In genomic region chr10:99779335-99779734, GRCh38 we compare ENCODE assay signal across 9 cellular contexts. TPM values are rescaled to one million over a fixed set of nuclear protein-coding genes. Genes with fewer than 3 reads are reported as not detected.
DNase-seq lines count a peak whose midpoint lies in the region; ATAC-seq and TF ChIP-seq lines count a peak whose summit lies in the region.
"Had no signal": no experiment of that assay in that cellular context is flagged by ENCODE, and none has a peak within 500 bp of the region (broad histone marks: within the 10 kb centered on the region; RNA-seq: fewer than 3 reads in every experiment).

No MANE protein-coding gene starts in this region.

- peak overlapping the region in 1 of 2 experiments; percentile 78 for H2BK12ac ChIP-seq in mesenchymal stem cell (ENCODE audit: low read length in 2 of 2)

- no peak overlapping the region for H3K23ac ChIP-seq in mesenchymal stem cell (ENCODE audit: low read length in 2 of 2)

- peak overlapping the region; percentile 37 to 87 for H3K18ac ChIP-seq in mesenchymal stem cell (ENCODE audit: low read depth in 1 of 2, low read length in 2 of 2)

- H3K36me3 ChIP-seq in ACC112 (ENCODE audit: insufficient read depth, low read length) (no peaks in the 10 kb centered on the region), mesenchymal stem cell (ENCODE audit: control insufficient read depth in 1 of 2, insufficient read depth in 2 of 2, low read depth in 1 of 2, low read length in 2 of 2) (no peaks in the 10 kb centered on the region)

- H4K8ac ChIP-seq in mesenchymal stem cell (ENCODE audit: low read length) = peak overlapping the region; percentile 8

- H3K4me1 ChIP-seq in ACC112 (ENCODE audit: control insufficient read depth, insufficient read depth, low read length, unreplicated experiment) = peaks cover 76% of the 10 kb centered on the region
- H3K4me1 ChIP-seq in mesenchymal stem cell (ENCODE audit: control insufficient read depth, insufficient read depth, low read depth, low read length) = peaks cover 14% of the 10 kb centered on the region

- H2BK120ac ChIP-seq in mesenchymal stem cell (ENCODE audit: low read depth, low read length) = peak overlapping the region; percentile 43

- H3K27me3 ChIP-seq in ACC112 (ENCODE audit: insufficient read depth, low read length) (no peaks in the 10 kb centered on the region), mesenchymal stem cell (ENCODE audit: control insufficient read depth in 1 of 2, insufficient read depth in 1 of 2, low read length in 2 of 2) (no peaks in the 10 kb centered on the region)

- 0% methylated on average over 2 of the region's 4 CpGs for WGBS in mesenchymal stem cell

- peak overlapping the region; percentile 19 to 95 for H3K4ac ChIP-seq in mesenchymal stem cell (ENCODE audit: low read depth in 1 of 2, low read length in 2 of 2)

- TF ChIP-seq CTCF in astrocyte of the spinal cord (IDR thresholded peaks at IDR 0.05; ENCODE audit: low read depth, low read length) = no peak

- H3K27ac ChIP-seq in ACC112 (ENCODE audit: low read depth, low read length) (peak overlapping the region; percentile 98), mesenchymal stem cell (ENCODE audit: low read length, poor library complexity, severe bottlenecking) (peak overlapping the region; percentile 91)

- H3K9me3 ChIP-seq in mesenchymal stem cell (ENCODE audit: control insufficient read depth, low read length) = no peaks in the 10 kb centered on the region

- H2AFZ ChIP-seq in ACC112 (ENCODE audit: low read length, unreplicated experiment) = peak overlapping the region; percentile 43
- H2AFZ ChIP-seq in mesenchymal stem cell (ENCODE audit: low read depth, low read length) = peak overlapping the region; percentile 14

- H3K4me3 ChIP-seq in ACC112 (ENCODE audit: low read depth, low read length) (peak overlapping the region; percentile 56), astrocyte of the spinal cord (ENCODE audit: low read depth, low read length) (peak overlapping the region; percentile 20), mesenchymal stem cell (ENCODE audit: insufficient read depth in 1 of 2, low read depth in 1 of 2, low read length in 2 of 2) (peak overlapping the region in 1 of 2 experiments; percentile 48)
- no peak overlapping the region for H3K4me3 ChIP-seq in Jurkat, Clone E6-1 (ENCODE audit: low read length)

- H3K79me2 ChIP-seq in ACC112 (ENCODE audit: control insufficient read depth, insufficient read depth, low read length, unreplicated experiment) = no peaks in the 10 kb centered on the region

- H4K91ac ChIP-seq in mesenchymal stem cell (ENCODE audit: low read length) = peak overlapping the region; percentile 5

- no peak overlapping the region for H2AK5ac ChIP-seq in mesenchymal stem cell (ENCODE audit: low read length, severe bottlenecking)

- in situ Hi-C loops in astrocyte of the spinal cord (cut with HindIII; ENCODE audit: low sequenced_read_pairs) = no loop called here

- peak overlapping the region; percentile 93 for H3K9ac ChIP-seq in mesenchymal stem cell (ENCODE audit: low read length)

- peak; percentile 41 for DNase-seq in Jurkat, Clone E6-1 (ENCODE audit: low read depth, low spot score)
- DNase-seq in astrocyte of the spinal cord (ENCODE audit: low read depth, low spot score) (peak; percentile 79), mesenchymal stem cell (peak; percentile 88), NCI-H128 (lab: John Stamatoyannopoulos, UW; ENCODE audit: unreplicated experiment) (no peak), cerebellar cortex (ENCODE audit: low spot score) (no peak)
- DNase-seq: activated T-cell treated with anti-CD3 and anti-CD28 coated beads, Interleukin-2, amount 50 U/mL, for 24 hours had no signal

- H3K4me2 ChIP-seq in mesenchymal stem cell (ENCODE audit: low read length, poor library complexity, severe bottlenecking) = peak overlapping the region; percentile 39

- H3K14ac ChIP-seq in mesenchymal stem cell (ENCODE audit: low read length in 2 of 2) = no peak overlapping the region

- H2BK5ac ChIP-seq in mesenchymal stem cell (ENCODE audit: low read depth, low read length, poor library complexity, severe bottlenecking) = peak overlapping the region; percentile 68

- ATAC-seq in GM18502 (IDR thresholded peaks at IDR 0.05; ENCODE audit: poor library complexity, unreplicated experiment) = no peak
- ATAC-seq in GM21360 (IDR thresholded peaks at IDR 0.05; ENCODE audit: unreplicated experiment) = no peak

- no peaks in the 10 kb centered on the region for H3K79me1 ChIP-seq in mesenchymal stem cell (replicated peaks; ENCODE audit: low read length, poor library complexity, severe bottlenecking)

- H2BK15ac ChIP-seq in mesenchymal stem cell (ENCODE audit: low read depth, poor library complexity, severe bottlenecking) = no peak overlapping the region

RNA-seq across cellular contexts. Expression of gene ABCC2, which starts 3.1 kb away (rescaled TPM):
- 0.86 TPM for polyA plus RNA-seq in Jurkat, Clone E6-1 (2012; ENCODE audit: insufficient read depth, insufficient read length)
- 0.58 TPM for polyA plus RNA-seq in mesenchymal stem cell (2013, experiment 1 of 2)
- polyA plus RNA-seq in mesenchymal stem cell (2013, experiment 2 of 2) = 0.42 TPM

RNA-seq across cellular contexts. Expression of gene CUTC, which starts 47.3 kb away (rescaled TPM):
- 72.5 TPM for polyA plus RNA-seq in Jurkat, Clone E6-1 (2012; ENCODE audit: insufficient read depth, insufficient read length)
- 11.2 TPM for polyA plus RNA-seq in mesenchymal stem cell (2013, experiment 1 of 2)
- polyA plus RNA-seq in mesenchymal stem cell (2013, experiment 2 of 2) = 11.2 TPM

RNA-seq across cellular contexts. Expression of gene COX15, which starts 47.4 kb away (rescaled TPM):
- polyA plus RNA-seq in Jurkat, Clone E6-1 (2012; ENCODE audit: insufficient read depth, insufficient read length) = 26.9 TPM
- polyA plus RNA-seq in mesenchymal stem cell (2013, experiment 1 of 2) = 13.5 TPM
- 13.4 TPM for polyA plus RNA-seq in mesenchymal stem cell (2013, experiment 2 of 2)

Comparison
In these comparisons a context has a peak if more than half of its experiments do, and no peak if none do; other contexts are left out.
1. DNase-seq: peak in Jurkat, Clone E6-1 (single experiment), astrocyte of the spinal cord (single experiment) and mesenchymal stem cell (single experiment); none in NCI-H128 (single experiment) and cerebellar cortex (single experiment).